17 cellular contexts compared by ENCODE assay signal in the genomic region with DNA sequence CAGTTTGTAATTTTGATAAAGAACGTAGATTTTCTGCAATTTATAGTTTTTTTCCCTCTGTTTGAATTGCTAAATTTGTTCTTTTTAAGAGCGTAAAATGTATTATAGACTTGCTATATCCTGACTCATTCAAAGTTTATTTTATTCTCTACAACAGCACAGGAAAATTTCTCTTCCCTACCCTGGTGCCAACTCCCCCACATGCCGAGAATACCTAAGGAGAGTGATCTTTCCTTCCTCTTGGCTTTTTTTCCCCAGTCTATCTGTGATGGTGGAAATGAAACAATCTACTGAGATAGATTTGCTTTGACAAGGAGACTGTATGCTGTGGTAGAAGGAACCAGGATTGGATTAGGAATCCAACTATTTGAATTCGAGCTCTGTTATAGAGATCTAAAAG.
"Had no signal": no experiment of that assay in that cellular context is flagged by ENCODE, and none has a peak within 500 bp of the region (broad histone marks: within the 10 kb centered on the region; RNA-seq: fewer than 3 reads in every experiment).

No MANE protein-coding gene starts in this region.

- H3K4me1 ChIP-seq: left ventricle myocardium inferior, tibial nerve, vagina had no signal

- H3K27ac Mint-ChIP-seq: activated CD4-positive, alpha-beta T cell treated with anti-CD3 and anti-CD28 coated beads, Interleukin-2, amount 10 ng/mL, durations not matched to agents 7 days and 5 days; activated naive CD8-positive, alpha-beta T cell treated with anti-CD3 and anti-CD28 coated beads for 36 hours; naive thymus-derived CD8-positive, alpha-beta T cell; T-helper 2 cell treated with Interferon-gamma antibody and Interleukin-4, amounts not matched to agents 5 μg/mL and 100 μg/mL, for 36 hours had no signal

- H3K27me3 ChIP-seq: brain microvascular endothelial cell, hepatocyte, tibial nerve, vagina had no signal

- ATAC-seq: naive thymus-derived CD8-positive, alpha-beta T cell had no signal

- H3K4me3 ChIP-seq: hepatocyte, left ventricle myocardium inferior, tibial nerve, vagina had no signal

- H3K27me3 Mint-ChIP-seq: activated CD4-positive, alpha-beta T cell treated with anti-CD3 and anti-CD28 coated beads, Interleukin-2, amount 10 ng/mL, durations not matched to agents 7 days and 5 days had no signal

- H3K36me3 ChIP-seq: brain microvascular endothelial cell, left ventricle myocardium inferior, tibial nerve, vagina had no signal

- H3K9me3 Mint-ChIP-seq: activated CD4-positive, alpha-beta T cell treated with anti-CD3 and anti-CD28 coated beads, Interleukin-2, amount 10 ng/mL, durations not matched to agents 7 days and 5 days; activated naive CD8-positive, alpha-beta T cell treated with anti-CD3 and anti-CD28 coated beads for 36 hours; T-helper 2 cell treated with Interferon-gamma antibody and Interleukin-4, amounts not matched to agents 5 μg/mL and 100 μg/mL, for 36 hours had no signal

- H3K36me3 Mint-ChIP-seq: activated naive CD8-positive, alpha-beta T cell treated with anti-CD3 and anti-CD28 coated beads for 36 hours; naive thymus-derived CD8-positive, alpha-beta T cell had no signal

- H3K4me1 Mint-ChIP-seq: activated CD4-positive, alpha-beta T cell treated with anti-CD3 and anti-CD28 coated beads, Interleukin-2, amount 10 ng/mL, durations not matched to agents 7 days and 5 days; activated naive CD8-positive, alpha-beta T cell treated with anti-CD3 and anti-CD28 coated beads for 36 hours; naive thymus-derived CD8-positive, alpha-beta T cell had no signal

- H3K4me3 Mint-ChIP-seq: activated CD4-positive, alpha-beta T cell treated with anti-CD3 and anti-CD28 coated beads, Interleukin-2, amount 10 ng/mL, durations not matched to agents 7 days and 5 days; activated naive CD8-positive, alpha-beta T cell treated with anti-CD3 and anti-CD28 coated beads for 36 hours; naive thymus-derived CD8-positive, alpha-beta T cell; T-helper 2 cell treated with Interferon-gamma antibody and Interleukin-4, amounts not matched to agents 5 μg/mL and 100 μg/mL, for 36 hours had no signal

- H3K9me3 ChIP-seq: left ventricle myocardium inferior, tibial nerve, vagina had no signal

- H3K27ac ChIP-seq: brain microvascular endothelial cell, hepatocyte, left ventricle myocardium inferior, tibial nerve, vagina had no signal

- DNase-seq: activated CD4-positive, alpha-beta T cell treated with anti-CD3 and anti-CD28 coated beads, Interleukin-2, amount 10 ng/mL, durations not matched to agents 7 days and 5 days; activated CD4-positive, CD25-positive, alpha-beta regulatory T cell; activated CD8-positive, alpha-beta memory T cell treated with anti-CD3 and anti-CD28 coated beads, Interleukin-2, amount 50 U/mL, for 48 hours; activated gamma-delta T cell treated with Interleukin-2 at 50 U/mL for 16 hours; activated naive CD8-positive, alpha-beta T cell treated with anti-CD3 and anti-CD28 coated beads for 36 hours; brain microvascular endothelial cell; effector CD8-positive, alpha-beta T cell; left ventricle myocardium inferior; naive thymus-derived CD8-positive, alpha-beta T cell; posterior cingulate gyrus; stimulated activated CD4-positive, alpha-beta T cell treated with anti-CD3 and anti-CD28 coated beads, Interleukin-4, amount 100 ng/mL, for 24 hours; stimulated activated naive CD4-positive, alpha-beta T cell; substantia nigra had no signal
